ENCODE assay signal across 28 cellular contexts in the genomic region with DNA sequence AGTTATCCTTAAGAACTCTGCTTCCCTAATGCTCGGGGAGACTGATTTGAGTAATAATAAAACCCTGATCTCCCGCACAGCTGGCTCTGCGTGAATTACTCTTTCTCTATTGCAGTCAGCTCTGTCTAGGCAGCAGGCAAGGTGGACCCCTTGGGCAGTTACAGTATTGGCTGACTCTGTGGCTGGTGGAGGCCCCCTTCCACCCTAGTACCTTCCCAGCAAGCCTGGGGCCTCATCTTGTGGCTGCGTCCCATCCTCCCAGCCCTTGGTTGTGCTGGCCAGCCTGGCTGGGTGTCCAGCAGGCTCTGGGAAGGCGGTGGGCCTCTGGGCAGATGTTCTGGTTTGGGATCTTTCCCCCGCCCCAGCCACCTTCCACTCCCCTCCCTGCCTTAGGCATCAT.
"Had no signal": no experiment of that assay in that cellular context is flagged by ENCODE, and none has a peak within 500 bp of the region (broad histone marks: within the 10 kb centered on the region; RNA-seq: fewer than 3 reads in every experiment).

No MANE protein-coding gene starts in this region.

- H3K4me3 Mint-ChIP-seq: immature natural killer cell; naive B cell; natural killer cell; nephron progenitor cell; stimulated activated effector memory CD8-positive, alpha-beta T cell treated with anti-CD3 and anti-CD28 coated beads, Interleukin-12 subunit alpha, Interleukin-12 subunit beta, amount 100 ng/mL, for 72 hours; stimulated activated naive CD8-positive, alpha-beta T cell treated with anti-CD3 and anti-CD28 coated beads, Interleukin-15, Interleukin-2, amounts not matched to agents 100 ng/mL and 50 ng/mL, for 24 hours; type B pancreatic cell had no signal

- H3K36me3 ChIP-seq: heart left ventricle, left lung, lower lobe of right lung, neutrophil, ovary, prostate gland, suprapubic skin, thoracic aorta, tibial nerve, uterus had no signal

- H3K4me3 ChIP-seq: heart left ventricle, left lung, lower lobe of right lung, ovary, prostate gland, skin epidermis, suprapubic skin, thoracic aorta, tibial nerve, uterus had no signal

- H3K9me3 ChIP-seq: heart left ventricle, left lung, lower lobe of right lung, neutrophil, ovary, prostate gland, suprapubic skin, thoracic aorta, tibial nerve, uterus had no signal

- H3K4me1 ChIP-seq: left lung, prostate gland, suprapubic skin, uterus had no signal

- DNase-seq: heart left ventricle; hypothalamus; immature natural killer cell; left colon; lower lobe of right lung; mammary epithelial cell; mesenchymal stem cell; naive B cell; natural killer cell; nephron progenitor cell; occipital lobe; ovary; retina; right cardiac atrium; stimulated activated CD4-positive, alpha-beta T cell treated with anti-CD3 and anti-CD28 coated beads, Interleukin-4, amount 100 ng/mL, for 24 hours; stimulated activated naive CD4-positive, alpha-beta T cell; uterus had no signal

- H3K27me3 Mint-ChIP-seq: stimulated activated naive CD8-positive, alpha-beta T cell treated with anti-CD3 and anti-CD28 coated beads, Interleukin-15, Interleukin-2, amounts not matched to agents 100 ng/mL and 50 ng/mL, for 24 hours; type B pancreatic cell had no signal

- H3K27ac Mint-ChIP-seq: immature natural killer cell; naive B cell; natural killer cell; nephron progenitor cell; stimulated activated effector memory CD8-positive, alpha-beta T cell treated with anti-CD3 and anti-CD28 coated beads, Interleukin-12 subunit alpha, Interleukin-12 subunit beta, amount 100 ng/mL, for 72 hours; stimulated activated naive CD8-positive, alpha-beta T cell treated with anti-CD3 and anti-CD28 coated beads, Interleukin-15, Interleukin-2, amounts not matched to agents 100 ng/mL and 50 ng/mL, for 24 hours; type B pancreatic cell had no signal

- H3K4me1 Mint-ChIP-seq: immature natural killer cell; naive B cell; natural killer cell; stimulated activated effector memory CD8-positive, alpha-beta T cell treated with anti-CD3 and anti-CD28 coated beads, Interleukin-12 subunit alpha, Interleukin-12 subunit beta, amount 100 ng/mL, for 72 hours had no signal

- H3K36me3 Mint-ChIP-seq: immature natural killer cell; naive B cell; natural killer cell; stimulated activated effector memory CD8-positive, alpha-beta T cell treated with anti-CD3 and anti-CD28 coated beads, Interleukin-12 subunit alpha, Interleukin-12 subunit beta, amount 100 ng/mL, for 72 hours; type B pancreatic cell had no signal

- ATAC-seq: heart left ventricle; left colon; left lung; lower lobe of right lung; natural killer cell; right cardiac atrium; sciatic nerve; stimulated activated effector memory CD8-positive, alpha-beta T cell treated with anti-CD3 and anti-CD28 coated beads, Interleukin-12 subunit alpha, Interleukin-12 subunit beta, amount 100 ng/mL, for 72 hours had no signal

- H3K9me3 Mint-ChIP-seq: immature natural killer cell; naive B cell; natural killer cell; nephron progenitor cell; stimulated activated effector memory CD8-positive, alpha-beta T cell treated with anti-CD3 and anti-CD28 coated beads, Interleukin-12 subunit alpha, Interleukin-12 subunit beta, amount 100 ng/mL, for 72 hours; stimulated activated naive CD8-positive, alpha-beta T cell treated with anti-CD3 and anti-CD28 coated beads, Interleukin-15, Interleukin-2, amounts not matched to agents 100 ng/mL and 50 ng/mL, for 24 hours; type B pancreatic cell had no signal

- H3K27ac ChIP-seq: heart left ventricle, left lung, lower lobe of right lung, neutrophil, ovary, prostate gland, skin epidermis, suprapubic skin, thoracic aorta, tibial nerve, uterus had no signal

- H3K27me3 ChIP-seq: heart left ventricle, left lung, neutrophil, ovary, tibial nerve, uterus had no signal
